ENCODE assay signal across 1 cellular context in the genomic region with DNA sequence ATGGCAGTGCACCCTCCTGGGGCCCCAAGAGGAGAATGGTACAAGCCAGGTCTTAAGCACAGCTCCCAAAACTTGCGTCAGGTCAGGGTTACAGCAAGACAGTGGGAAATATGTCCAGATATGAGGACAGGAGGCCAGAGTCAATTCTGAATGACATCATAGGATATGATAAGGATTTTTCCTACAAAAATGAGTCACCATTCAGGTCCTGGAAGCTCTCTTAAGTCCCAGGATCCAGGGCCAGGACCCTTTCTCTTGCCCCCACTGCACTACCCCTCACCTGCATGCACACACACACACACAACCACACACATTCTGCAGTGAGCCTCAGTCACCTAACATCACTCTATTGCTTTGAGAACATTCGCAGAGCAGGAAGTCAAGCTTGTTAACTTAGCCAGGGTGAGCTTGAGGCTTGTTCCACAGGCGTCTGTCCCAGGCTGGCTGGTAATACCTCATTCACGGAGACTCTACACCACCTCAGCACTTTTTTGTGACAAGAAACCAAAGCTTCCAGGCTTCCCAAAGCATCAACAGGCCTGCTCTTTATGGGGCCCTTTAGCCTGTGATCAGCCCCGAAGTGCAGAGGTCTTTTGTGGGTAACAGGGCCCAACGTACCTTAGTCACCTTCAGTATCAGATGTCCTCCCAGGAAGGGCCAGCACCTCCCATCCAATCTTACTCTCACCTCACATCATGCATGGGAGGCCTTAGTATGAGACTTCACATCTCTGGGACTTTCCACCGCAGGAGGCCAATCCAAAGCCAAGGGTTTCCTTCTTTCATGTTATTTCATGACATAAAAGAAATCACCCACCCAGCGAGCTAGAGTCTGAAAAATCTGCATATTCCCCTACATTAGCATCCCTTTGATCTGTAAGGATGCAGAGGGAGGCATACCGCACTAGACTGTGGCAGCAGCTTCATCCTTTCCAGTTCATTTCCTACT.
TF ChIP-seq lines count a peak whose summit lies in the region.

No MANE protein-coding gene starts in this region.

TF ChIP-seq in GM23338, 12 proteins besides CTCF, POLR2A, EP300 and RAD21:
- TF ChIP-seq, protein P1, sequence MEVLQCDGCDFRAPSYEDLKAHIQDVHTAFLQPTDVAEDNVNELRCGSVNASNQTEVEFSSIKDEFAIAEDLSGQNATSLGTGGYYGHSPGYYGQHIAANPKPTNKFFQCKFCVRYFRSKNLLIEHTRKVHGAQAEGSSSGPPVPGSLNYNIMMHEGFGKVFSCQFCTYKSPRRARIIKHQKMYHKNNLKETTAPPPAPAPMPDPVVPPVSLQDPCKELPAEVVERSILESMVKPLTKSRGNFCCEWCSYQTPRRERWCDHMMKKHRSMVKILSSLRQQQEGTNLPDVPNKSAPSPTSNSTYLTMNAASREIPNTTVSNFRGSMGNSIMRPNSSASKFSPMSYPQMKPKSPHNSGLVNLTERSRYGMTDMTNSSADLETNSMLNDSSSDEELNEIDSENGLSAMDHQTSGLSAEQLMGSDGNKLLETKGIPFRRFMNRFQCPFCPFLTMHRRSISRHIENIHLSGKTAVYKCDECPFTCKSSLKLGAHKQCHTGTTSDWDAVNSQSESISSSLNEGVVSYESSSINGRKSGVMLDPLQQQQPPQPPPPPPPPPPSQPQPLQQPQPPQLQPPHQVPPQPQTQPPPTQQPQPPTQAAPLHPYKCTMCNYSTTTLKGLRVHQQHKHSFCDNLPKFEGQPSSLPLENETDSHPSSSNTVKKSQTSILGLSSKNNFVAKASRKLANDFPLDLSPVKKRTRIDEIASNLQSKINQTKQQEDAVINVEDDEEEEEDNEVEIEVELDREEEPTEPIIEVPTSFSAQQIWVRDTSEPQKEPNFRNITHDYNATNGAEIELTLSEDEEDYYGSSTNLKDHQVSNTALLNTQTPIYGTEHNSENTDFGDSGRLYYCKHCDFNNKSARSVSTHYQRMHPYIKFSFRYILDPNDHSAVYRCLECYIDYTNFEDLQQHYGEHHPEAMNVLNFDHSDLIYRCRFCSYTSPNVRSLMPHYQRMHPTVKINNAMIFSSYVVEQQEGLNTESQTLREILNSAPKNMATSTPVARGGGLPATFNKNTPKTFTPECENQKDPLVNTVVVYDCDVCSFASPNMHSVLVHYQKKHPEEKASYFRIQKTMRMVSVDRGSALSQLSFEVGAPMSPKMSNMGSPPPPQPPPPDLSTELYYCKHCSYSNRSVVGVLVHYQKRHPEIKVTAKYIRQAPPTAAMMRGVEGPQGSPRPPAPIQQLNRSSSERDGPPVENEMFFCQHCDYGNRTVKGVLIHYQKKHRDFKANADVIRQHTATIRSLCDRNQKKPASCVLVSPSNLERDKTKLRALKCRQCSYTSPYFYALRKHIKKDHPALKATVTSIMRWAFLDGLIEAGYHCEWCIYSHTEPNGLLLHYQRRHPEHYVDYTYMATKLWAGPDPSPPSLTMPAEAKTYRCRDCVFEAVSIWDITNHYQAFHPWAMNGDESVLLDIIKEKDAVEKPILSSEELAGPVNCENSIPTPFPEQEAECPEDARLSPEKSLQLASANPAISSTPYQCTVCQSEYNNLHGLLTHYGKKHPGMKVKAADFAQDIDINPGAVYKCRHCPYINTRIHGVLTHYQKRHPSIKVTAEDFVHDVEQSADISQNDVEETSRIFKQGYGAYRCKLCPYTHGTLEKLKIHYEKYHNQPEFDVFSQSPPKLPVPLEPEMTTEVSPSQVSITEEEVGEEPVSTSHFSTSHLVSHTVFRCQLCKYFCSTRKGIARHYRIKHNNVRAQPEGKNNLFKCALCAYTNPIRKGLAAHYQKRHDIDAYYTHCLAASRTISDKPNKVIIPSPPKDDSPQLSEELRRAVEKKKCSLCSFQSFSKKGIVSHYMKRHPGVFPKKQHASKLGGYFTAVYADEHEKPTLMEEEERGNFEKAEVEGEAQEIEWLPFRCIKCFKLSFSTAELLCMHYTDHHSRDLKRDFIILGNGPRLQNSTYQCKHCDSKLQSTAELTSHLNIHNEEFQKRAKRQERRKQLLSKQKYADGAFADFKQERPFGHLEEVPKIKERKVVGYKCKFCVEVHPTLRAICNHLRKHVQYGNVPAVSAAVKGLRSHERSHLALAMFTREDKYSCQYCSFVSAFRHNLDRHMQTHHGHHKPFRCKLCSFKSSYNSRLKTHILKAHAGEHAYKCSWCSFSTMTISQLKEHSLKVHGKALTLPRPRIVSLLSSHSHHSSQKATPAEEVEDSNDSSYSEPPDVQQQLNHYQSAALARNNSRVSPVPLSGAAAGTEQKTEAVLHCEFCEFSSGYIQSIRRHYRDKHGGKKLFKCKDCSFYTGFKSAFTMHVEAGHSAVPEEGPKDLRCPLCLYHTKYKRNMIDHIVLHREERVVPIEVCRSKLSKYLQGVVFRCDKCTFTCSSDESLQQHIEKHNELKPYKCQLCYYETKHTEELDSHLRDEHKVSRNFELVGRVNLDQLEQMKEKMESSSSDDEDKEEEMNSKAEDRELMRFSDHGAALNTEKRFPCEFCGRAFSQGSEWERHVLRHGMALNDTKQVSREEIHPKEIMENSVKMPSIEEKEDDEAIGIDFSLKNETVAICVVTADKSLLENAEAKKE (CRISPR knock-in tag; IDR thresholded peaks at IDR 0.05), result no peak
- TF ChIP-seq NANOG (IDR thresholded peaks at IDR 0.05; ENCODE audit: borderline replicate concordance) (no peak), ZNF331 (CRISPR knock-in tag; IDR thresholded peaks at IDR 0.05; ENCODE audit: low read depth) (no peak), STAT1 (IDR thresholded peaks at IDR 0.05; ENCODE audit: unreplicated experiment) (no peak), CREB1 (CRISPR knock-in tag; IDR thresholded peaks at IDR 0.05; ENCODE audit: low read depth) (no peak), JUNB (IDR thresholded peaks at IDR 0.05; ENCODE audit: unreplicated experiment) (no peak), EZH2 (IDR thresholded peaks at IDR 0.05; ENCODE audit: low read depth, unreplicated experiment) (no peak), EZH2phosphoT487 (IDR thresholded peaks at IDR 0.05; ENCODE audit: unreplicated experiment) (no peak), POLR2AphosphoS5 (IDR thresholded peaks at IDR 0.05; ENCODE audit: low read depth) (no peak), ZNF114 (CRISPR knock-in tag; IDR thresholded peaks at IDR 0.05) (no peak)
- TF ChIP-seq, protein P2, sequence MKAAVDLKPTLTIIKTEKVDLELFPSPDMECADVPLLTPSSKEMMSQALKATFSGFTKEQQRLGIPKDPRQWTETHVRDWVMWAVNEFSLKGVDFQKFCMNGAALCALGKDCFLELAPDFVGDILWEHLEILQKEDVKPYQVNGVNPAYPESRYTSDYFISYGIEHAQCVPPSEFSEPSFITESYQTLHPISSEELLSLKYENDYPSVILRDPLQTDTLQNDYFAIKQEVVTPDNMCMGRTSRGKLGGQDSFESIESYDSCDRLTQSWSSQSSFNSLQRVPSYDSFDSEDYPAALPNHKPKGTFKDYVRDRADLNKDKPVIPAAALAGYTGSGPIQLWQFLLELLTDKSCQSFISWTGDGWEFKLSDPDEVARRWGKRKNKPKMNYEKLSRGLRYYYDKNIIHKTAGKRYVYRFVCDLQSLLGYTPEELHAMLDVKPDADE (IDR thresholded peaks at IDR 0.05), result no peak
- TF ChIP-seq, protein P3, sequence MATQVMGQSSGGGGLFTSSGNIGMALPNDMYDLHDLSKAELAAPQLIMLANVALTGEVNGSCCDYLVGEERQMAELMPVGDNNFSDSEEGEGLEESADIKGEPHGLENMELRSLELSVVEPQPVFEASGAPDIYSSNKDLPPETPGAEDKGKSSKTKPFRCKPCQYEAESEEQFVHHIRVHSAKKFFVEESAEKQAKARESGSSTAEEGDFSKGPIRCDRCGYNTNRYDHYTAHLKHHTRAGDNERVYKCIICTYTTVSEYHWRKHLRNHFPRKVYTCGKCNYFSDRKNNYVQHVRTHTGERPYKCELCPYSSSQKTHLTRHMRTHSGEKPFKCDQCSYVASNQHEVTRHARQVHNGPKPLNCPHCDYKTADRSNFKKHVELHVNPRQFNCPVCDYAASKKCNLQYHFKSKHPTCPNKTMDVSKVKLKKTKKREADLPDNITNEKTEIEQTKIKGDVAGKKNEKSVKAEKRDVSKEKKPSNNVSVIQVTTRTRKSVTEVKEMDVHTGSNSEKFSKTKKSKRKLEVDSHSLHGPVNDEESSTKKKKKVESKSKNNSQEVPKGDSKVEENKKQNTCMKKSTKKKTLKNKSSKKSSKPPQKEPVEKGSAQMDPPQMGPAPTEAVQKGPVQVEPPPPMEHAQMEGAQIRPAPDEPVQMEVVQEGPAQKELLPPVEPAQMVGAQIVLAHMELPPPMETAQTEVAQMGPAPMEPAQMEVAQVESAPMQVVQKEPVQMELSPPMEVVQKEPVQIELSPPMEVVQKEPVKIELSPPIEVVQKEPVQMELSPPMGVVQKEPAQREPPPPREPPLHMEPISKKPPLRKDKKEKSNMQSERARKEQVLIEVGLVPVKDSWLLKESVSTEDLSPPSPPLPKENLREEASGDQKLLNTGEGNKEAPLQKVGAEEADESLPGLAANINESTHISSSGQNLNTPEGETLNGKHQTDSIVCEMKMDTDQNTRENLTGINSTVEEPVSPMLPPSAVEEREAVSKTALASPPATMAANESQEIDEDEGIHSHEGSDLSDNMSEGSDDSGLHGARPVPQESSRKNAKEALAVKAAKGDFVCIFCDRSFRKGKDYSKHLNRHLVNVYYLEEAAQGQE (IDR thresholded peaks at IDR 0.05; ENCODE audit: unreplicated experiment), result no peak
